In genomic region chr6:143900358-143900757, GRCh38 we compare ENCODE assay signal across 2 cellular contexts.
TF ChIP-seq lines count a peak whose summit lies in the region.

No MANE protein-coding gene starts in this region.

TF ChIP-seq in K562, 482 proteins besides CTCF, POLR2A, EP300 and RAD21:
- TF ChIP-seq ZNF778 (CRISPR knock-in tag; IDR thresholded peaks at IDR 0.05) (no peak), LEF1 (IDR thresholded peaks at IDR 0.05) (no peak)
- TF ChIP-seq, protein P1, sequence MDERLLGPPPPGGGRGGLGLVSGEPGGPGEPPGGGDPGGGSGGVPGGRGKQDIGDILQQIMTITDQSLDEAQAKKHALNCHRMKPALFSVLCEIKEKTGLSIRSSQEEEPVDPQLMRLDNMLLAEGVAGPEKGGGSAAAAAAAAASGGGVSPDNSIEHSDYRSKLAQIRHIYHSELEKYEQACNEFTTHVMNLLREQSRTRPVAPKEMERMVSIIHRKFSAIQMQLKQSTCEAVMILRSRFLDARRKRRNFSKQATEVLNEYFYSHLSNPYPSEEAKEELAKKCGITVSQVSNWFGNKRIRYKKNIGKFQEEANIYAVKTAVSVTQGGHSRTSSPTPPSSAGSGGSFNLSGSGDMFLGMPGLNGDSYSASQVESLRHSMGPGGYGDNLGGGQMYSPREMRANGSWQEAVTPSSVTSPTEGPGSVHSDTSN (CRISPR knock-in tag; IDR thresholded peaks at IDR 0.05; ENCODE audit: low read depth), result no peak
- TF ChIP-seq, protein P1 (tag; conservative IDR thresholded peaks at IDR 0.05; ENCODE audit: low read depth), result 0 out of 2 replicates have a peak, but pooled peaks have one; percentile 19
- TF ChIP-seq, protein P2, sequence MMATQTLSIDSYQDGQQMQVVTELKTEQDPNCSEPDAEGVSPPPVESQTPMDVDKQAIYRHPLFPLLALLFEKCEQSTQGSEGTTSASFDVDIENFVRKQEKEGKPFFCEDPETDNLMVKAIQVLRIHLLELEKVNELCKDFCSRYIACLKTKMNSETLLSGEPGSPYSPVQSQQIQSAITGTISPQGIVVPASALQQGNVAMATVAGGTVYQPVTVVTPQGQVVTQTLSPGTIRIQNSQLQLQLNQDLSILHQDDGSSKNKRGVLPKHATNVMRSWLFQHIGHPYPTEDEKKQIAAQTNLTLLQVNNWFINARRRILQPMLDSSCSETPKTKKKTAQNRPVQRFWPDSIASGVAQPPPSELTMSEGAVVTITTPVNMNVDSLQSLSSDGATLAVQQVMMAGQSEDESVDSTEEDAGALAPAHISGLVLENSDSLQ (IDR thresholded peaks at IDR 0.05), result peak; percentile 70

TF ChIP-seq in SK-N-SH, 30 proteins besides CTCF, POLR2A, EP300 and RAD21:
- TF ChIP-seq POLR2AphosphoS5 (IDR thresholded peaks at IDR 0.05; ENCODE audit: low read depth, low read length), result no peak
- no peak for TF ChIP-seq SIN3A (IDR thresholded peaks at IDR 0.05; ENCODE audit: borderline replicate concordance, low read depth, low read length)
- no peak for TF ChIP-seq NRF1 (IDR thresholded peaks at IDR 0.05; ENCODE audit: low read depth, low read length)
- no peak for TF ChIP-seq EZH2phosphoT487 (IDR thresholded peaks at IDR 0.05; ENCODE audit: borderline replicate concordance, low read depth)
- no peak for TF ChIP-seq TEAD4 (IDR thresholded peaks at IDR 0.05; ENCODE audit: borderline replicate concordance, insufficient read depth)
- TF ChIP-seq FOXM1 (IDR thresholded peaks at IDR 0.05; ENCODE audit: low read depth), result no peak
- TF ChIP-seq GABPA (IDR thresholded peaks at IDR 0.05; ENCODE audit: low read depth), result no peak
- TF ChIP-seq TCF12 (IDR thresholded peaks at IDR 0.05), result no peak
- no peak for TF ChIP-seq RXRA (IDR thresholded peaks at IDR 0.05; ENCODE audit: borderline replicate concordance, low read depth)
- no peak for TF ChIP-seq FOXJ3 (CRISPR knock-in tag; IDR thresholded peaks at IDR 0.05)
- no peak for TF ChIP-seq JUND (IDR thresholded peaks at IDR 0.05)
- TF ChIP-seq YY1 (IDR thresholded peaks at IDR 0.05; ENCODE audit: low read depth), result no peak
- no peak for TF ChIP-seq ZBTB33 (IDR thresholded peaks at IDR 0.05; ENCODE audit: borderline replicate concordance, low read depth)
- no peak for TF ChIP-seq MAX (IDR thresholded peaks at IDR 0.05; ENCODE audit: low read depth)
- no peak for TF ChIP-seq MEF2A (IDR thresholded peaks at IDR 0.05; ENCODE audit: borderline replicate concordance, low read depth)
TF ChIP-seq in SK-N-SH: peak in this region for 0.
